In genomic region chr4:23373269-23373668, GRCh38 we compare ENCODE assay signal across 9 cellular contexts.
DNase-seq lines count a peak whose midpoint lies in the region; ATAC-seq, FAIRE-seq and TF ChIP-seq lines count a peak whose summit lies in the region.
"Had no signal": no experiment of that assay in that cellular context is flagged by ENCODE, and none has a peak within 500 bp of the region (broad histone marks: within the 10 kb centered on the region; RNA-seq: fewer than 3 reads in every experiment).

No MANE protein-coding gene starts in this region.

- H3K27ac ChIP-seq in mesendoderm (ENCODE audit: low read depth, low read length) (no peak overlapping the region), gastroesophageal sphincter (peak overlapping the region in 1 of 4 donors; percentile 35), prostate gland (no peak overlapping the region)

- H4K8ac ChIP-seq in mesendoderm (ENCODE audit: low read depth, low read length) = no peak overlapping the region

- no peak overlapping the region for H3K56ac ChIP-seq in mesendoderm (ENCODE audit: low read length)

- H2AK5ac ChIP-seq in mesendoderm (ENCODE audit: low read length) = no peak overlapping the region

- H3K36me3 ChIP-seq in bronchial epithelial cell (ENCODE audit: control insufficient read depth, insufficient read depth, low read length) (no peaks in the 10 kb centered on the region), mesendoderm (ENCODE audit: control insufficient read depth, insufficient read depth, low read length) (no peaks in the 10 kb centered on the region), gastroesophageal sphincter (no peaks in the 10 kb centered on the region), prostate gland (no peaks in the 10 kb centered on the region)

- no peak overlapping the region for H3K4me2 ChIP-seq in mesendoderm (ENCODE audit: low read length)

- H3K79me1 ChIP-seq in mesendoderm (ENCODE audit: low read length) = no peaks in the 10 kb centered on the region

- no peak overlapping the region for H3K18ac ChIP-seq in mesendoderm (ENCODE audit: low read length)

- no peak overlapping the region for H3K23ac ChIP-seq in mesendoderm (ENCODE audit: low read length)

- no peak for TF ChIP-seq POLR2A in gastroesophageal sphincter (IDR thresholded peaks at IDR 0.05)
- TF ChIP-seq POLR2A in prostate gland (IDR thresholded peaks at IDR 0.05) = no peak

- H2BK15ac ChIP-seq in mesendoderm (replicated peaks; ENCODE audit: low read depth) = no peak overlapping the region

- H3K4me1 ChIP-seq in mesendoderm (ENCODE audit: control insufficient read depth, low read depth, low read length) (no peaks in the 10 kb centered on the region), gastroesophageal sphincter (peaks cover 0 to 7% (median 0%) of the 10 kb centered on the region in 3 donors), prostate gland (replicated peaks) (no peaks in the 10 kb centered on the region)

- H3K4me3 ChIP-seq in bronchial epithelial cell (ENCODE audit: low read depth, low read length) = no peak overlapping the region
- H3K4me3 ChIP-seq in mesendoderm (ENCODE audit: low read length) = no peak overlapping the region
- H3K4me3 ChIP-seq in gastroesophageal sphincter = no peak overlapping the region
- no peak overlapping the region for H3K4me3 ChIP-seq in prostate gland

- no peak overlapping the region for H3K4ac ChIP-seq in mesendoderm (ENCODE audit: low read depth, low read length)

- no peak for ATAC-seq in gastroesophageal sphincter

- H3K79me2 ChIP-seq in mesendoderm (ENCODE audit: control insufficient read depth, insufficient read depth, low read length) = no peaks in the 10 kb centered on the region

- TF ChIP-seq CTCF in bronchial epithelial cell (IDR thresholded peaks at IDR 0.05; ENCODE audit: insufficient read depth, low read length, severe bottlenecking) = no peak
- no peak for TF ChIP-seq CTCF in gastroesophageal sphincter (IDR thresholded peaks at IDR 0.05)
- no peak for TF ChIP-seq CTCF in prostate gland (IDR thresholded peaks at IDR 0.05)

- no CpG with 5 or more reads among the region's 2 CpGs for WGBS in mesendoderm (ENCODE audit: extremely low coverage, insufficient coverage, low lambda C conversion rate)
- WGBS in gastroesophageal sphincter (ENCODE audit: low coverage in 1 of 2), 2 donors = no CpG with 5 or more reads among the region's 2 CpGs
- 55% methylated on average over 2 of the region's 2 CpGs for WGBS in prostate gland

- H2BK120ac ChIP-seq in mesendoderm (ENCODE audit: low read depth, low read length) = no peak overlapping the region

- H3K9me3 ChIP-seq in gastroesophageal sphincter = no peaks in the 10 kb centered on the region
- H3K9me3 ChIP-seq in prostate gland = no peaks in the 10 kb centered on the region

- no peak overlapping the region for H2BK5ac ChIP-seq in mesendoderm (ENCODE audit: low read length)

- intact Hi-C loops in prostate gland (cut with DNase I) = no loop called here

- FAIRE-seq in bronchial epithelial cell (lab: Jason Lieb, UNC) = peak; percentile 62

- DNase-seq in COLO829 (ENCODE audit: low spot score) (peak; percentile 46), M059J (ENCODE audit: low read depth) (peak; percentile 87), bronchial epithelial cell (ENCODE audit: low read depth) (peak; percentile 97), mesendoderm (peak; percentile 87), activated gamma-delta T cell treated with Interleukin-2 at 50 U/mL for 16 hours (no peak), COR-L47 (lab: John Stamatoyannopoulos, UW) (no peak), prostate gland (ENCODE audit: low spot score) (no peak)
- DNase-seq: SHP77 treated with DMSO at 0.1 percent for 48 hours had no signal

- no peak overlapping the region for H4K5ac ChIP-seq in mesendoderm (ENCODE audit: low read length)

- H3K27me3 ChIP-seq in bronchial epithelial cell (ENCODE audit: control insufficient read depth, insufficient read depth, low read length) (no peaks in the 10 kb centered on the region), mesendoderm (ENCODE audit: insufficient read depth, low read length, poor library complexity) (no peaks in the 10 kb centered on the region), gastroesophageal sphincter (no peaks in the 10 kb centered on the region), prostate gland (replicated peaks; ENCODE audit: insufficient read depth) (no peaks in the 10 kb centered on the region)

- no peak for TF ChIP-seq EP300 in gastroesophageal sphincter (IDR thresholded peaks at IDR 0.05)

- no peak overlapping the region for H3K9ac ChIP-seq in mesendoderm (ENCODE audit: low read length)

Comparison
In these comparisons a context has a peak if more than half of its experiments do, and no peak if none do; other contexts are left out.
1. DNase-seq: peak in COLO829 (single experiment), M059J (single experiment), bronchial epithelial cell (single experiment) and mesendoderm (single experiment); none in activated gamma-delta T cell treated with Interleukin-2 at 50 U/mL for 16 hours (single experiment), COR-L47 (single experiment) and prostate gland (single experiment).